Comparison of ENCODE assay signal across 1 cellular context in the genomic region with DNA sequence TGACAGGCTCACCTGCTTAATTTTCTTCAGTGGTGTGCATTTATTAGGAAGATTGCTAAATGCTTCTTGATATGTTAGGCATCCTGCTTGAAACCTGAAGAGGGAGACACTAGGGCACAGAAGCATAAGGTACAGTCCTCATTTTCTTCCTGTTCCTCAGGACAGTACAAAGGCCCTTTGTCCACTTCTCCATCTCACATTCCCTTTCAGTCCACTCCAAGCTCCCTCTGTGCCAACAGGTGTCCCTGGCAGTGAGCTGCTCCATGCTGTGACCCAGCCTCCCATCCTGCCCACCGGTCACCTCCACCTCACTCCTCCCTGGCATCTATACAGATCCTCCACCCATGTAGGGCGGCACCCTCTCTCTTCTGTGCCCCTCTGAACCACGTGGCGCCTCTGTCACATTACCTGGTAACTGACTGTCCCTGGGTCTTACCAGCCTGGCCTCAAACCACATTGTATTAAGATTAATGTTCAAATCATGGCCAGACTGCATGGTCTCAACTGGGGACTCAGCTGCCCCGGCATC.
TF ChIP-seq lines count a peak whose summit lies in the region.

No MANE protein-coding gene starts in this region.

TF ChIP-seq in GM23338, 12 proteins besides CTCF, POLR2A, EP300 and RAD21 (continued from another document):
- TF ChIP-seq ZNF331 (CRISPR knock-in tag; IDR thresholded peaks at IDR 0.05; ENCODE audit: low read depth): no peak
- TF ChIP-seq, protein P1, sequence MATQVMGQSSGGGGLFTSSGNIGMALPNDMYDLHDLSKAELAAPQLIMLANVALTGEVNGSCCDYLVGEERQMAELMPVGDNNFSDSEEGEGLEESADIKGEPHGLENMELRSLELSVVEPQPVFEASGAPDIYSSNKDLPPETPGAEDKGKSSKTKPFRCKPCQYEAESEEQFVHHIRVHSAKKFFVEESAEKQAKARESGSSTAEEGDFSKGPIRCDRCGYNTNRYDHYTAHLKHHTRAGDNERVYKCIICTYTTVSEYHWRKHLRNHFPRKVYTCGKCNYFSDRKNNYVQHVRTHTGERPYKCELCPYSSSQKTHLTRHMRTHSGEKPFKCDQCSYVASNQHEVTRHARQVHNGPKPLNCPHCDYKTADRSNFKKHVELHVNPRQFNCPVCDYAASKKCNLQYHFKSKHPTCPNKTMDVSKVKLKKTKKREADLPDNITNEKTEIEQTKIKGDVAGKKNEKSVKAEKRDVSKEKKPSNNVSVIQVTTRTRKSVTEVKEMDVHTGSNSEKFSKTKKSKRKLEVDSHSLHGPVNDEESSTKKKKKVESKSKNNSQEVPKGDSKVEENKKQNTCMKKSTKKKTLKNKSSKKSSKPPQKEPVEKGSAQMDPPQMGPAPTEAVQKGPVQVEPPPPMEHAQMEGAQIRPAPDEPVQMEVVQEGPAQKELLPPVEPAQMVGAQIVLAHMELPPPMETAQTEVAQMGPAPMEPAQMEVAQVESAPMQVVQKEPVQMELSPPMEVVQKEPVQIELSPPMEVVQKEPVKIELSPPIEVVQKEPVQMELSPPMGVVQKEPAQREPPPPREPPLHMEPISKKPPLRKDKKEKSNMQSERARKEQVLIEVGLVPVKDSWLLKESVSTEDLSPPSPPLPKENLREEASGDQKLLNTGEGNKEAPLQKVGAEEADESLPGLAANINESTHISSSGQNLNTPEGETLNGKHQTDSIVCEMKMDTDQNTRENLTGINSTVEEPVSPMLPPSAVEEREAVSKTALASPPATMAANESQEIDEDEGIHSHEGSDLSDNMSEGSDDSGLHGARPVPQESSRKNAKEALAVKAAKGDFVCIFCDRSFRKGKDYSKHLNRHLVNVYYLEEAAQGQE (IDR thresholded peaks at IDR 0.05; ENCODE audit: unreplicated experiment): no peak
- TF ChIP-seq NANOG (IDR thresholded peaks at IDR 0.05; ENCODE audit: borderline replicate concordance): no peak
- no peak for TF ChIP-seq STAT1 (IDR thresholded peaks at IDR 0.05; ENCODE audit: unreplicated experiment)
TF ChIP-seq in GM23338: peak in this region for 0.
